ENCODE assay signal across 24 cellular contexts in genomic region chr21:38083534-38083933, GRCh38.
"Had no signal": no experiment of that assay in that cellular context is flagged by ENCODE, and none has a peak within 500 bp of the region (broad histone marks: within the 10 kb centered on the region; RNA-seq: fewer than 3 reads in every experiment).

No MANE protein-coding gene starts in this region.

- H3K27ac Mint-ChIP-seq: activated naive CD8-positive, alpha-beta T cell treated with anti-CD3 and anti-CD28 coated beads for 36 hours; activated T-helper 2 cell treated with anti-CD3 and anti-CD28 coated beads, Interferon-gamma antibody, Interleukin-2, Interleukin-4, amounts not matched to agents 10 μg/mL and 5 μg/mL and 100 μg/mL, durations not matched to agents 14 hours and 24 hours and 36 hours; immature natural killer cell; mesothelial cell of epicardium; nephron progenitor cell; WTC11 had no signal

- H3K4me1 ChIP-seq: pancreas, psoas muscle, thyroid gland, upper lobe of right lung had no signal

- H3K79me2 ChIP-seq: hepatocyte had no signal

- H3K4me2 ChIP-seq: hepatocyte had no signal

- H3K36me3 Mint-ChIP-seq: activated naive CD8-positive, alpha-beta T cell treated with anti-CD3 and anti-CD28 coated beads for 36 hours; immature natural killer cell; mesothelial cell of epicardium; WTC11 had no signal

- H3K9me3 ChIP-seq: pancreas, psoas muscle, right atrium auricular region, thyroid gland, upper lobe of right lung had no signal

- H3K4me1 Mint-ChIP-seq: activated naive CD8-positive, alpha-beta T cell treated with anti-CD3 and anti-CD28 coated beads for 36 hours; central memory CD8-positive, alpha-beta T cell; immature natural killer cell; mesothelial cell of epicardium; WTC11 had no signal

- H3K36me3 ChIP-seq: pancreas, right atrium auricular region, thyroid gland, upper lobe of right lung had no signal

- ATAC-seq: activated T-cell treated with anti-CD3 and anti-CD28 coated beads, Interleukin-2, amount 50 U/mL, for 4 hours; left lobe of liver; pancreas; stimulated activated naive CD8-positive, alpha-beta T cell treated with anti-CD3 and anti-CD28 coated beads, Interleukin-15, Interleukin-2, amounts not matched to agents 100 U/mL and 50 U/mL, for 24 hours; upper lobe of right lung; WTC11 had no signal

- H3K27me3 ChIP-seq: hepatocyte, right atrium auricular region, thyroid gland, upper lobe of right lung had no signal

- H3K4me3 Mint-ChIP-seq: activated naive CD8-positive, alpha-beta T cell treated with anti-CD3 and anti-CD28 coated beads for 36 hours; activated T-cell treated with anti-CD3 and anti-CD28 coated beads, Interleukin-2, amount 50 U/mL, for 4 hours; central memory CD8-positive, alpha-beta T cell; immature natural killer cell; mesothelial cell of epicardium; nephron progenitor cell; WTC11 had no signal

- DNase-seq: activated CD4-positive, alpha-beta T cell treated with anti-CD3 and anti-CD28 coated beads, Interleukin-2, amount 50 U/mL, for 48 hours; activated CD8-positive, alpha-beta memory T cell treated with anti-CD3 and anti-CD28 coated beads, Interleukin-2, amount 50 U/mL, for 48 hours; activated naive CD4-positive, alpha-beta T cell; activated naive CD8-positive, alpha-beta T cell treated with anti-CD3 and anti-CD28 coated beads for 36 hours; activated T-cell treated with anti-CD3 and anti-CD28 coated beads, Interleukin-2, amount 50 U/mL, for 4 hours; effector memory CD4-positive, alpha-beta T cell; glutamatergic neuron; immature natural killer cell; nephron progenitor cell; pancreas; psoas muscle; stimulated activated CD4-positive, alpha-beta T cell treated with anti-CD3 and anti-CD28 coated beads, Interleukin-12 subunit alpha, Interleukin-12 subunit beta, amount 100 ng/mL, for 4 hours; stimulated activated CD4-positive, alpha-beta T cell treated with anti-CD3 and anti-CD28 coated beads, Interleukin-4, amount 100 ng/mL, for 4 hours; stimulated activated naive CD8-positive, alpha-beta T cell treated with anti-CD3 and anti-CD28 coated beads, Interleukin-15, Interleukin-2, amounts not matched to agents 100 U/mL and 50 U/mL, for 24 hours; thyroid gland; upper lobe of right lung had no signal

- H3K9me3 Mint-ChIP-seq: activated naive CD8-positive, alpha-beta T cell treated with anti-CD3 and anti-CD28 coated beads for 36 hours; activated T-cell treated with anti-CD3 and anti-CD28 coated beads, Interleukin-2, amount 50 U/mL, for 4 hours; activated T-helper 2 cell treated with anti-CD3 and anti-CD28 coated beads, Interferon-gamma antibody, Interleukin-2, Interleukin-4, amounts not matched to agents 10 μg/mL and 5 μg/mL and 100 μg/mL, durations not matched to agents 14 hours and 24 hours and 36 hours; central memory CD8-positive, alpha-beta T cell; immature natural killer cell; mesothelial cell of epicardium; nephron progenitor cell; WTC11 had no signal

- H3K27me3 Mint-ChIP-seq: activated naive CD8-positive, alpha-beta T cell treated with anti-CD3 and anti-CD28 coated beads for 36 hours; central memory CD8-positive, alpha-beta T cell had no signal

- H2AFZ ChIP-seq: hepatocyte had no signal

- H3K27ac ChIP-seq: hepatocyte, pancreas, psoas muscle, right atrium auricular region, thyroid gland, upper lobe of right lung had no signal

- H3K4me3 ChIP-seq: hepatocyte, lung, pancreas, psoas muscle, right atrium auricular region, thyroid gland, upper lobe of right lung had no signal
